Comparison of ENCODE assay signal across 1 cellular context in the genomic region with DNA sequence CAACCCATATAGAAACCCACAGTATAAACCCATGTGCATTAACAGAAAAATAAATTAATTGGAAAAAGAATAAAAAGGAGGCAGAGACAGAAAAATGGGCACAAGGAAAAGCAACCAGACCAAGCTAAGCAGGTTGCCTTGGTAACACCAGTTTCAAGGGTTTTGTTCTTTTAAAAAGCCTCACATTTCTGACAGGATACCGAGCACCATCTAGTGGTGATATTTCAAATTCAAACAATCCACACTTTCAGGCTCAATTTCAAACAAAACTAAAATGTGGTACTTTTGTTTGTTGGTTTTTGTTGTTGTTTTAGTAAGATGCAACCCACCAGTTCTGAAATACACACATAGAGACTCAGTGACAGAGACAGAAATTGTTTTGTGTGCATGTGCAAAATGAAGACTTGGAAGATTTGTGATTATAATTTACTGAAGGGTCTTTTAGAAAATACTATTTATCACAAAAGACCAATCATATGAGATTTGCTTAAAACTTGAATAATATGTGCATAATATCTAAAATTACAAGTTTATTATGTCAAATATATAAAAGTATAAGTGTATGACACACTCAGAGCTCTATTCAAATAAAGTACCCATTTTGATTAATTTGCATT.
A peak's percentile ranks its signal among the peaks of the same experiment; 100 is the strongest.
TF ChIP-seq lines count a peak whose summit lies in the region.

No MANE protein-coding gene starts in this region.

TF ChIP-seq in IMR-90, 13 proteins besides CTCF, POLR2A, EP300 and RAD21 (continued from another document):
- peak; percentile 14; the same call in 1 of the 2 replicates for TF ChIP-seq SMC3 (IDR thresholded peaks at IDR 0.05; ENCODE audit: low read depth, low read length)
